17 cellular contexts compared by ENCODE assay signal in genomic region chr1:156700731-156701130, GRCh38. TPM values are rescaled to one million over a fixed set of nuclear protein-coding genes. Genes with fewer than 3 reads are reported as not detected.
DNase-seq lines count a peak whose midpoint lies in the region; ATAC-seq and TF ChIP-seq lines count a peak whose summit lies in the region.
"Had no signal": no experiment of that assay in that cellular context is flagged by ENCODE, and none has a peak within 500 bp of the region (broad histone marks: within the 10 kb centered on the region; RNA-seq: fewer than 3 reads in every experiment).

No MANE protein-coding gene starts in this region.

- no peak overlapping the region for H3K4me3 Mint-ChIP-seq in GM23338

- no peak overlapping the region for H3K4me3 ChIP-seq in GM23338
- no peak overlapping the region for H3K4me3 ChIP-seq in WERI-Rb-1 (ENCODE audit: low read depth, low read length)
- H3K4me3 ChIP-seq in mesenchymal stem cell (ENCODE audit: insufficient read depth in 1 of 2, low read depth in 1 of 2, low read length in 2 of 2) = no peak overlapping the region
- H3K4me3 ChIP-seq in osteoblast (ENCODE audit: insufficient read depth, low read length) = no peak overlapping the region
- H3K4me3 ChIP-seq: GM23248 had no signal

- H3K14ac ChIP-seq in mesenchymal stem cell (ENCODE audit: low read length in 2 of 2) = no peak overlapping the region

- H3K4me1 ChIP-seq in GM23338 (ENCODE audit: insufficient read depth) (peaks cover 22% of the 10 kb centered on the region), mesenchymal stem cell (ENCODE audit: control insufficient read depth, insufficient read depth, low read depth, low read length) (peaks cover 33% of the 10 kb centered on the region), osteoblast (ENCODE audit: insufficient read depth, low read length) (peaks cover 13% of the 10 kb centered on the region)

- peaks cover 28% of the 10 kb centered on the region for H3K27me3 Mint-ChIP-seq in GM23338 (ENCODE audit: insufficient read depth, low read depth, poor library complexity)

- H2BK5ac ChIP-seq in mesenchymal stem cell (ENCODE audit: low read depth, low read length, poor library complexity, severe bottlenecking) = no peak overlapping the region

- H3K9me3 ChIP-seq in WERI-Rb-1 (ENCODE audit: severe bottlenecking) = no peaks in the 10 kb centered on the region
- no peaks in the 10 kb centered on the region for H3K9me3 ChIP-seq in mesenchymal stem cell (ENCODE audit: control insufficient read depth, low read length)
- H3K9me3 ChIP-seq in osteoblast (ENCODE audit: low read depth, low read length) = no peaks in the 10 kb centered on the region
- H3K9me3 ChIP-seq: SK-N-SH had no signal

- H3K9ac ChIP-seq in mesenchymal stem cell (ENCODE audit: low read length) = peak overlapping the region; percentile 27
- H3K9ac ChIP-seq: GM23248, SK-N-SH had no signal

- no CpG with 5 or more reads among the region's 4 CpGs for WGBS in mesenchymal stem cell

- no peak overlapping the region for H4K91ac ChIP-seq in mesenchymal stem cell (ENCODE audit: low read length)

- TF ChIP-seq CTCF in GM23338 (conservative IDR thresholded peaks at IDR 0.05; ENCODE audit: low read depth in 2 of 2) = no peak
- no peak for TF ChIP-seq CTCF in WERI-Rb-1 (IDR thresholded peaks at IDR 0.05; ENCODE audit: low read depth, low read length)
- no peak for TF ChIP-seq CTCF in osteoblast (IDR thresholded peaks at IDR 0.05; ENCODE audit: extremely low read depth, low read depth, low read length)
- TF ChIP-seq CTCF in GM13977 (IDR thresholded peaks at IDR 0.05; ENCODE audit: extremely low read depth, insufficient read depth, missing control alignments) = no peak

- H3K23ac ChIP-seq in mesenchymal stem cell (ENCODE audit: low read length in 2 of 2) = no peak overlapping the region

- no peak for ATAC-seq in GM23338

- no peak for DNase-seq in GM23338 (ENCODE audit: low spot score)
- DNase-seq in WERI-Rb-1 = peak; percentile 77
- no peak for DNase-seq in mesenchymal stem cell
- peak; percentile 30 for DNase-seq in osteoblast (ENCODE audit: insufficient read length, low spot score, missing footprints)
- no peak for DNase-seq in NCI-H1417 (lab: John Stamatoyannopoulos, UW)
- DNase-seq in stimulated activated CD4-positive, alpha-beta T cell treated with anti-CD3 and anti-CD28 coated beads, Interleukin-4, amount 100 ng/mL, for 4 hours = no peak
- DNase-seq in GM13977 (ENCODE audit: low spot score) = no peak
- DNase-seq: AML-193; DMS 273 treated with DMSO at 0.1 percent for 48 hours; GM23248; NCI-H1092 treated with DMSO at 0.1 percent for 48 hours; NCI-H1694; NCI-H2081 treated with DMSO at 0.1 percent for 48 hours; NK-92 treated with Interleukin-12 subunit alpha and Interleukin-12 subunit beta, amount 100 ng/mL, for 24 hours; SHP77; SK-N-SH had no signal

- no peak overlapping the region for H4K8ac ChIP-seq in mesenchymal stem cell (ENCODE audit: low read length)

- no peaks in the 10 kb centered on the region; the same call in 1 of the 2 replicates for H4K20me1 ChIP-seq in GM23338 (replicated peaks; ENCODE audit: insufficient read depth)
- no peaks in the 10 kb centered on the region for H4K20me1 ChIP-seq in osteoblast (ENCODE audit: insufficient read depth, low read length)

- peaks cover 13% of the 10 kb centered on the region for H3K79me2 ChIP-seq in GM23338 (replicated peaks; ENCODE audit: insufficient read depth)
- H3K79me2 ChIP-seq in osteoblast (ENCODE audit: insufficient read depth, low read length) = no peaks in the 10 kb centered on the region

- H2BK15ac ChIP-seq in mesenchymal stem cell (ENCODE audit: low read depth, poor library complexity, severe bottlenecking) = no peak overlapping the region

- H3K36me3 Mint-ChIP-seq in GM23338 (ENCODE audit: low read depth) = peaks cover 47% of the 10 kb centered on the region

- in situ Hi-C loops in GM13977 (cut with MboI; ENCODE audit: low pct_unique_long_range_greater_than_20kb, low sequenced_read_pairs, unreplicated experiment) = loop anchor here (25.0 kb wide), 1 partner anchor 162 kb away; the partner anchor contains the start of genes INSRR and NTRK1

- H3K27me3 ChIP-seq in GM23338 (ENCODE audit: insufficient read depth) (peaks cover 27% of the 10 kb centered on the region), WERI-Rb-1 (ENCODE audit: insufficient read depth, low read depth, severe bottlenecking) (no peaks in the 10 kb centered on the region), mesenchymal stem cell (ENCODE audit: control insufficient read depth in 1 of 2, insufficient read depth in 1 of 2, low read length in 2 of 2) (peaks cover 0 to 33% of the 10 kb centered on the region in 2 experiments), osteoblast (ENCODE audit: insufficient read depth, low read length) (peaks cover 3% of the 10 kb centered on the region)

- H3K27ac ChIP-seq in GM23338 (ENCODE audit: low read depth) (no peak overlapping the region), WERI-Rb-1 (peak overlapping the region; percentile 59), mesenchymal stem cell (ENCODE audit: low read length, poor library complexity, severe bottlenecking) (no peak overlapping the region), osteoblast (ENCODE audit: low read depth, low read length) (no peak overlapping the region)
- H3K27ac ChIP-seq: C4-2B, GM23248 had no signal

- H3K4ac ChIP-seq in mesenchymal stem cell (ENCODE audit: low read depth in 1 of 2, low read length in 2 of 2) = no peak overlapping the region

- H3K9me2 ChIP-seq in GM23338 (ENCODE audit: insufficient read depth) = no peaks in the 10 kb centered on the region
- H3K9me2 ChIP-seq: SK-N-SH had no signal

- peak overlapping the region; percentile 33; the same call in 1 of the 2 replicates for H3K27ac Mint-ChIP-seq in GM23338

- no peaks in the 10 kb centered on the region for H3K79me1 ChIP-seq in mesenchymal stem cell (replicated peaks; ENCODE audit: low read length, poor library complexity, severe bottlenecking)

- no peak overlapping the region for H2AFZ ChIP-seq in GM23338
- no peak overlapping the region for H2AFZ ChIP-seq in mesenchymal stem cell (ENCODE audit: low read depth, low read length)
- H2AFZ ChIP-seq in osteoblast (ENCODE audit: low read length) = no peak overlapping the region
- H2AFZ ChIP-seq: GM23248 had no signal

- H3K4me1 Mint-ChIP-seq in GM23338 = peaks cover 31% of the 10 kb centered on the region

- peaks cover 4% of the 10 kb centered on the region; the same call in 1 of the 2 replicates for H3F3A ChIP-seq in GM23338 (replicated peaks; ENCODE audit: low read depth)

- H3K36me3 ChIP-seq in GM23338 (ENCODE audit: insufficient read depth) = no peaks in the 10 kb centered on the region; the same call in 1 of the 2 replicates
- H3K36me3 ChIP-seq in WERI-Rb-1 = peaks cover 58% of the 10 kb centered on the region
- peaks cover 18 to 42% of the 10 kb centered on the region in 2 experiments for H3K36me3 ChIP-seq in mesenchymal stem cell (ENCODE audit: control insufficient read depth in 1 of 2, insufficient read depth in 2 of 2, low read depth in 1 of 2, low read length in 2 of 2)
- no peaks in the 10 kb centered on the region for H3K36me3 ChIP-seq in osteoblast (ENCODE audit: insufficient read depth, low read length)

- no peaks in the 10 kb centered on the region; the same call in 2 of the 3 replicates for H3K9me3 Mint-ChIP-seq in GM23338

- H3K4me2 ChIP-seq in GM23338 = no peak overlapping the region
- H3K4me2 ChIP-seq in mesenchymal stem cell (ENCODE audit: low read length, poor library complexity, severe bottlenecking) = no peak overlapping the region
- H3K4me2 ChIP-seq in osteoblast (ENCODE audit: insufficient read depth, low read length) = no peak overlapping the region
- H3K4me2 ChIP-seq: SK-N-SH had no signal

- H2BK12ac ChIP-seq in mesenchymal stem cell (ENCODE audit: low read length in 2 of 2) = no peak overlapping the region

- no peak overlapping the region for H2AK5ac ChIP-seq in mesenchymal stem cell (ENCODE audit: low read length, severe bottlenecking)

- no peak overlapping the region for H2BK120ac ChIP-seq in mesenchymal stem cell (ENCODE audit: low read depth, low read length)

- H3K18ac ChIP-seq in mesenchymal stem cell (ENCODE audit: low read depth in 1 of 2, low read length in 2 of 2) = no peak overlapping the region

TF ChIP-seq in GM23338, 12 proteins besides CTCF, POLR2A, EP300 and RAD21 (continues in another document):
- TF ChIP-seq EZH2 (IDR thresholded peaks at IDR 0.05; ENCODE audit: low read depth, unreplicated experiment) (no peak), POLR2AphosphoS5 (IDR thresholded peaks at IDR 0.05; ENCODE audit: low read depth) (no peak), NANOG (IDR thresholded peaks at IDR 0.05; ENCODE audit: borderline replicate concordance) (no peak), EZH2phosphoT487 (IDR thresholded peaks at IDR 0.05; ENCODE audit: unreplicated experiment) (no peak)

RNA-seq across cellular contexts. Expression of gene CRABP2, which starts 4.7 kb away (rescaled TPM):
- total RNA-seq in GM23338 (2014; rRNA removed; shearing (Covaris generic)) = 35.1 and 45.9 TPM in 2 replicates
- 137 and 138 TPM in 2 replicates for polyA plus RNA-seq in GM23338 (2016; fragmentation: Nextera tagmentation; extraction: Ambion mirVana)
- polyA plus RNA-seq in mesenchymal stem cell (2013, experiment 1 of 2) = 42.6 TPM
- 41.2 TPM for polyA plus RNA-seq in mesenchymal stem cell (2013, experiment 2 of 2)
- total RNA-seq in osteoblast = 9.1 and 16.6 TPM in 2 replicates

RNA-seq across cellular contexts. Expression of gene NES, which starts 23.5 kb away (rescaled TPM):
- total RNA-seq in GM23338 (2014; rRNA removed; shearing (Covaris generic)) = 85.3 and 95.9 TPM in 2 replicates
- 25.0 and 27.5 TPM in 2 replicates for polyA plus RNA-seq in GM23338 (2016; fragmentation: Nextera tagmentation; extraction: Ambion mirVana)
- polyA plus RNA-seq in mesenchymal stem cell (2013, experiment 1 of 2) = 49.2 TPM
- 45.3 TPM for polyA plus RNA-seq in mesenchymal stem cell (2013, experiment 2 of 2)
- 0.36 and 1.5 TPM in 2 replicates for total RNA-seq in osteoblast

RNA-seq across cellular contexts. Expression of gene METTL25B, which starts 27.5 kb away (rescaled TPM):
- total RNA-seq in GM23338 (2014; rRNA removed; shearing (Covaris generic)) = 12.9 and 18.3 TPM in 2 replicates
- 18.1 and 21.1 TPM in 2 replicates for polyA plus RNA-seq in GM23338 (2016; fragmentation: Nextera tagmentation; extraction: Ambion mirVana)
- 12.1 TPM for polyA plus RNA-seq in mesenchymal stem cell (2013, experiment 1 of 2)
- 11.3 TPM for polyA plus RNA-seq in mesenchymal stem cell (2013, experiment 2 of 2)
- 8.3 and 12.7 TPM in 2 replicates for total RNA-seq in osteoblast

RNA-seq across cellular contexts. Expression of gene ISG20L2, which starts 27.8 kb away (rescaled TPM):
- total RNA-seq in GM23338 (2014; rRNA removed; shearing (Covaris generic)) = 34.9 and 50.9 TPM in 2 replicates
- polyA plus RNA-seq in GM23338 (2016; fragmentation: Nextera tagmentation; extraction: Ambion mirVana) = 22.2 and 23.1 TPM in 2 replicates
- 26.8 TPM for polyA plus RNA-seq in mesenchymal stem cell (2013, experiment 1 of 2)
- polyA plus RNA-seq in mesenchymal stem cell (2013, experiment 2 of 2) = 25.1 TPM
- total RNA-seq in osteoblast = 16.8 and 21.0 TPM in 2 replicates

RNA-seq across cellular contexts. Expression of gene MRPL24, which starts 40.2 kb away (rescaled TPM):
- total RNA-seq in GM23338 (2014; rRNA removed; shearing (Covaris generic)) = 18.8 and 23.8 TPM in 2 replicates
- polyA plus RNA-seq in GM23338 (2016; fragmentation: Nextera tagmentation; extraction: Ambion mirVana) = 45.7 and 52.4 TPM in 2 replicates
- polyA plus RNA-seq in mesenchymal stem cell (2013, experiment 1 of 2) = 65.7 TPM
- polyA plus RNA-seq in mesenchymal stem cell (2013, experiment 2 of 2) = 64.7 TPM
- 16.2 and 17.7 TPM in 2 replicates for total RNA-seq in osteoblast

Comparison
In these comparisons a context has a peak if more than half of its experiments do, and no peak if none do; other contexts are left out.
1. DNase-seq: peak in WERI-Rb-1 (single experiment) and osteoblast (single experiment); none in GM23338 (single experiment), mesenchymal stem cell (single experiment), NCI-H1417 (0 of 3), stimulated activated CD4-positive, alpha-beta T cell treated with anti-CD3 and anti-CD28 coated beads, Interleukin-4, amount 100 ng/mL, for 4 hours (0 of 2) and GM13977 (single experiment).
2. RNA of gene NES, which starts 23.5 kb away (total RNA-seq): 85.3 to 95.9 TPM in GM23338; 0.36 to 1.5 TPM in osteoblast; every median in the first group is over 10 times any median in the second.